11 cellular contexts compared by ENCODE assay signal in the genomic region with DNA sequence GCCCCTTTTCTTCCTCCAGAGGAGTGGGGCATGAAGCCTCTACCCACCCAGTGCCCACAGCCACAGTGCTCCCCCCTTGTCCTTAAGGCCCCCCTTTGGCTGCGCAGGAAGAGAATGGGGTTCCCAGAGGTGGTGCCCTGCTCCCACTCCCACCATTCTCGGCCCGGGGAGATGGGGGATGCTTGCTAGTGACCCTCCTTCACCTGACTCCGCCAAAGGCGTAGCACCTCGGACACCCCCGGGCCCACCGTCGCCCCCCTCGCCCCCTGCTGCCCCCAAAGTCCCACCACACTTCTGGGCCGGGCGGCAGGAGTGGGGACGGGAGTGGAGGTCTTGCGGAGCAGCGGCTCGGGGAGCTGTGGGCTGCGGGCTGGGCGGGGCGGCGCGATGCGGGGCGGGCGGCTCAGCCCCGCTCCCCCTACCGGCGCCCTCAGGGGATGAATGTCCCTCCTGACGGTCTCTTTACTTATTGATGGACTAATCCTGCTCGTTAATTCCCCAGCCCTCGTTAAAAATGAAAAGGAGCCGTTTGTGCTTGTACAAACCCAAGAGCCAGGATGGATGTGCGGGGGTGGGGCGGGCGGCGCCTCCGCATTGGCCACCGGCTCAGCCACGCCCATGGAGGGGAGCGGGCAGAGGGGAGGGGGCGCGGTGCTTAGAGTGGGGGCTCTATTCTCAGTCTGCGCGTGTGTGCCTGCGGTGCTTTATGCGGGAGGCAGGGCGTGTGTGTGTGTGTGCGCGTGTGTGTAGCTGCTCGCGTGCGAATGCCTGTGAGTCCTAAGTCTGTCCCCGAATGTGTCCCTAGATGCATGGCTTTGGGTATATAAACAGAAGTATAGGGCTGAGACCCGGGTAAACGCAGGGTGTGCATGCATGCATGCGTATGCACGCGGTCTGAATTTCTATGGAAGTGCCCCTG. TPM values are rescaled to one million over a fixed set of nuclear protein-coding genes. Genes with fewer than 3 reads are reported as not detected.
DNase-seq lines count a peak whose midpoint lies in the region; ATAC-seq, FAIRE-seq and TF ChIP-seq lines count a peak whose summit lies in the region.
"Had no signal": no experiment of that assay in that cellular context is flagged by ENCODE, and none has a peak within 500 bp of the region (broad histone marks: within the 10 kb centered on the region; RNA-seq: fewer than 3 reads in every experiment).

No MANE protein-coding gene starts in this region.

- TF ChIP-seq CTCF in endothelial cell of umbilical vein (IDR thresholded peaks at IDR 0.05; ENCODE audit: extremely low read depth in 1 of 2, insufficient read depth in 1 of 2, low read depth in 1 of 2, low read length in 2 of 2) (peak; percentile 16 to 19), parathyroid adenoma (IDR thresholded peaks at IDR 0.05) (peak; percentile 21)

- TF ChIP-seq POLR2A in endothelial cell of umbilical vein (IDR thresholded peaks at IDR 0.05; ENCODE audit: low read depth, low read length) = no peak

- H3K4me2 ChIP-seq in endothelial cell of umbilical vein (ENCODE audit: insufficient read depth, low read length) = no peak overlapping the region
- H3K4me2 ChIP-seq in parathyroid adenoma (ENCODE audit: low read length) = no peak overlapping the region

- POLR2A ChIA-PET in endothelial cell of umbilical vein (lab: Charles Lee) = no interaction called here

- intact Hi-C loops in endothelial cell of umbilical vein (cut with micrococcal nuclease) = no loop called here

- CTCF ChIA-PET in endothelial cell of umbilical vein (lab: Charles Lee) = no interaction called here

- dilution Hi-C loops in endothelial cell of umbilical vein (cut with MboI; ENCODE audit: extremely low pct_ligation_motif_present, low sequenced_read_pairs) = no loop called here

- no peak overlapping the region for H3K4me3 ChIP-seq in endothelial cell of umbilical vein (replicated peaks in 1 of 3; ENCODE audit: insufficient read depth in 1 of 3, low read depth in 1 of 3, low read length in 3 of 3)
- H3K4me3 ChIP-seq in parathyroid adenoma (ENCODE audit: low read depth, low read length) = no peak overlapping the region

- H3K36me3 ChIP-seq in endothelial cell of umbilical vein (ENCODE audit: control insufficient read depth in 2 of 2, extremely low read depth in 1 of 2, insufficient read depth in 2 of 2, low read length in 2 of 2) = no peaks in the 10 kb centered on the region
- no peaks in the 10 kb centered on the region for H3K36me3 ChIP-seq in parathyroid adenoma (ENCODE audit: control insufficient read depth, insufficient read depth, low read length)

- H3K9me1 ChIP-seq in endothelial cell of umbilical vein (replicated peaks; ENCODE audit: control insufficient read depth, extremely low read depth, insufficient read depth, low read length) = no peaks in the 10 kb centered on the region

- H2AFZ ChIP-seq in endothelial cell of umbilical vein (ENCODE audit: low read depth, low read length) (no peak overlapping the region), parathyroid adenoma (no peak overlapping the region)

- H3K27ac ChIP-seq in endothelial cell of umbilical vein (ENCODE audit: insufficient read depth, low read depth, low read length) (no peak overlapping the region), parathyroid adenoma (no peak overlapping the region)

- no peaks in the 10 kb centered on the region for H4K20me1 ChIP-seq in endothelial cell of umbilical vein (replicated peaks; ENCODE audit: control insufficient read depth, extremely low read depth, insufficient read depth, low read length)

- FAIRE-seq in endothelial cell of umbilical vein (lab: Jason Lieb, UNC) = no peak

- H3K4me1 ChIP-seq in endothelial cell of umbilical vein (ENCODE audit: control insufficient read depth, extremely low read depth, insufficient read depth, low read length) (no peaks in the 10 kb centered on the region), parathyroid adenoma (peaks cover 3% of the 10 kb centered on the region)

- no peaks in the 10 kb centered on the region for H3K79me2 ChIP-seq in endothelial cell of umbilical vein (ENCODE audit: control insufficient read depth, insufficient read depth, low read length)
- H3K79me2 ChIP-seq in parathyroid adenoma = no peaks in the 10 kb centered on the region

- H3K9me3 ChIP-seq in endothelial cell of umbilical vein (replicated peaks; ENCODE audit: control insufficient read depth, insufficient read depth, low read length) (no peaks in the 10 kb centered on the region), parathyroid adenoma (ENCODE audit: control insufficient read depth, low read length) (no peaks in the 10 kb centered on the region)

- H3K9ac ChIP-seq in endothelial cell of umbilical vein (replicated peaks; ENCODE audit: extremely low read depth, insufficient read depth, low read length) = no peak overlapping the region
- no peak overlapping the region for H3K9ac ChIP-seq in parathyroid adenoma

- ATAC-seq in GM18873 (IDR thresholded peaks at IDR 0.05; ENCODE audit: low FRiP score, unreplicated experiment) = no peak

- DNase-seq in DMS153 (lab: John Stamatoyannopoulos, UW) = peak; percentile 26
- DNase-seq in DMS153 treated with DMSO at 0.1 percent for 48 hours (lab: John Stamatoyannopoulos, UW; ENCODE audit: unreplicated experiment) = no peak
- peak; percentile 50 for DNase-seq in NCI-H524 treated with DMSO at 0.1 percent for 48 hours (lab: John Stamatoyannopoulos, UW)
- no peak for DNase-seq in endothelial cell of umbilical vein (ENCODE audit: low read depth, low spot score)
- no peak for DNase-seq in effector CD4-positive, alpha-beta T cell
- DNase-seq in dermis blood vessel endothelial cell = no peak
- DNase-seq: NCI-H2029 had no signal

- H3K27me3 ChIP-seq in endothelial cell of umbilical vein (ENCODE audit: control insufficient read depth in 2 of 2, insufficient read depth in 2 of 2, low read length in 2 of 2) (peaks cover 24 to 34% of the 10 kb centered on the region in 2 experiments), parathyroid adenoma (ENCODE audit: control insufficient read depth, insufficient read depth, low read length) (no peaks in the 10 kb centered on the region)

- no TSS peak for BruUV-seq in endothelial cell of umbilical vein (replicated peaks; lab: Mats Ljungman, UMichigan)

TF ChIP-seq in endothelial cell of umbilical vein, 7 proteins besides CTCF, POLR2A, EP300 and RAD21:
- TF ChIP-seq EZH2 (IDR thresholded peaks at IDR 0.05; ENCODE audit: borderline replicate concordance, low read depth, low read length, severe bottlenecking) = peak; percentile 84
- no peak for TF ChIP-seq MYC (IDR thresholded peaks at IDR 0.05; ENCODE audit: low read depth, low read length)
- TF ChIP-seq, protein P1, sequence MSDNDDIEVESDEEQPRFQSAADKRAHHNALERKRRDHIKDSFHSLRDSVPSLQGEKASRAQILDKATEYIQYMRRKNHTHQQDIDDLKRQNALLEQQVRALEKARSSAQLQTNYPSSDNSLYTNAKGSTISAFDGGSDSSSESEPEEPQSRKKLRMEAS (IDR thresholded peaks at IDR 0.05; ENCODE audit: insufficient read depth, insufficient read length) = no peak
- TF ChIP-seq GATA2 (IDR thresholded peaks at IDR 0.05; ENCODE audit: insufficient read depth, insufficient read length, low read depth, low read length) = no peak

RNA-seq across cellular contexts. Expression of a gene that starts 25.6 kb away (rescaled TPM):
- total RNA-seq in endothelial cell of umbilical vein (0.55 and 0.78 TPM in 2 replicates), dermis blood vessel endothelial cell (0.51 and 3.0 TPM in 2 replicates)
- 0.08 and 0.13 TPM in 2 replicates for polyA plus RNA-seq in endothelial cell of umbilical vein
- polyA plus RNA-seq in endothelial cell of umbilical vein (2011; cell fraction: cytosol; rRNA removed) = 0.12 and 0.20 TPM in 2 replicates
- polyA plus RNA-seq in endothelial cell of umbilical vein (2011; cell fraction: nucleus; rRNA removed) = 0.11 and 0.21 TPM in 2 replicates
- 0.12 and 0.26 TPM in 2 replicates for polyA plus RNA-seq in endothelial cell of umbilical vein (2012)
- 0.13 and 0.36 TPM in 2 replicates for polyA minus RNA-seq in endothelial cell of umbilical vein
- 1.8 TPM for polyA minus RNA-seq in endothelial cell of umbilical vein (2011; cell fraction: cytosol; rRNA and poly(A)+ RNA removed)
- polyA minus RNA-seq in endothelial cell of umbilical vein (2011; cell fraction: nucleus; rRNA and poly(A)+ RNA removed) = 0.10 and 0.24 TPM in 2 replicates

RNA-seq across cellular contexts. Expression of a gene that starts 46.8 kb away (rescaled TPM):
- total RNA-seq in endothelial cell of umbilical vein (not detected in 2 replicates), dermis blood vessel endothelial cell (not detected in 2 replicates)
- polyA plus RNA-seq in endothelial cell of umbilical vein = not detected in 2 replicates
- not detected in 2 replicates for polyA plus RNA-seq in endothelial cell of umbilical vein (2011; cell fraction: cytosol; rRNA removed)
- polyA plus RNA-seq in endothelial cell of umbilical vein (2011; cell fraction: nucleus; rRNA removed) = not detected in 2 replicates
- not detected in 2 replicates for polyA plus RNA-seq in endothelial cell of umbilical vein (2012)
- polyA minus RNA-seq in endothelial cell of umbilical vein = not detected in 2 replicates
- not detected for polyA minus RNA-seq in endothelial cell of umbilical vein (2011; cell fraction: cytosol; rRNA and poly(A)+ RNA removed)
- not detected in 2 replicates for polyA minus RNA-seq in endothelial cell of umbilical vein (2011; cell fraction: nucleus; rRNA and poly(A)+ RNA removed)
- total RNA-seq: A172, mononuclear cell had no signal

Comparison
In these comparisons a context has a peak if more than half of its experiments do, and no peak if none do; other contexts are left out.
1. DNase-seq: peak in DMS153 (single experiment) and NCI-H524 treated with DMSO at 0.1 percent for 48 hours (single experiment); none in DMS153 treated with DMSO at 0.1 percent for 48 hours (single experiment), endothelial cell of umbilical vein (single experiment), effector CD4-positive, alpha-beta T cell (single experiment) and dermis blood vessel endothelial cell (single experiment).